In genomic region chr12:122228092-122228491, GRCh38 we compare ENCODE assay signal across 21 cellular contexts. TPM values are rescaled to one million over a fixed set of nuclear protein-coding genes. Genes with fewer than 3 reads are reported as not detected.
DNase-seq lines count a peak whose midpoint lies in the region; ATAC-seq and TF ChIP-seq lines count a peak whose summit lies in the region.
"Had no signal": no experiment of that assay in that cellular context is flagged by ENCODE, and none has a peak within 500 bp of the region (broad histone marks: within the 10 kb centered on the region; RNA-seq: fewer than 3 reads in every experiment).

No MANE protein-coding gene starts in this region.

- H3K4me3 Mint-ChIP-seq in activated CD8-positive, alpha-beta memory T cell treated with anti-CD3 and anti-CD28 coated beads, Interleukin-2, amount 10 ng/mL, durations not matched to agents 7 days and 5 days = peak overlapping the region; percentile 85
- H3K4me3 Mint-ChIP-seq in activated naive CD8-positive, alpha-beta T cell treated with anti-CD3 and anti-CD28 coated beads, Interleukin-2, amount 10 ng/mL, durations not matched to agents 7 days and 5 days = peak overlapping the region; percentile 82
- H3K4me3 Mint-ChIP-seq in neural crest cell (peak overlapping the region; percentile 35), GM23338 (no peak overlapping the region; the same call in 2 of the 3 replicates)

- WGBS in heart left ventricle, 4 donors = 86 to 96% (median 90%) methylated on average over 5 of the region's 5 CpGs

- POLR2A ChIA-PET in activated naive CD8-positive, alpha-beta T cell treated with anti-CD3 and anti-CD28 coated beads, Interleukin-2, amount 10 ng/mL, durations not matched to agents 7 days and 5 days (lab: Charles Lee) = interaction anchor here (2.5 kb wide), 1 partner anchor 17 kb away, joined by 10 read pairs; no protein-coding TSS in a partner anchor

- DNase-seq in activated CD8-positive, alpha-beta memory T cell treated with anti-CD3 and anti-CD28 coated beads, Interleukin-2, amount 10 ng/mL, durations not matched to agents 7 days and 5 days = no peak
- no peak for DNase-seq in activated CD8-positive, alpha-beta memory T cell treated with anti-CD3 and anti-CD28 coated beads, Interleukin-2, amount 50 U/mL, for 4 hours
- no peak for DNase-seq in activated naive CD8-positive, alpha-beta T cell treated with anti-CD3 and anti-CD28 coated beads, Interleukin-2, amount 10 ng/mL, durations not matched to agents 7 days and 5 days
- DNase-seq in neural crest cell (ENCODE audit: low read depth, low spot score) (no peak), GM23338 (ENCODE audit: low spot score) (no peak), heart left ventricle (no peak), RKO (ENCODE audit: low spot score) (no peak)
- DNase-seq: activated CD4-positive, alpha-beta T cell treated with anti-CD3 and anti-CD28 coated beads, Interleukin-2, amount 50 U/mL, for 4 hours; anterior cingulate cortex; COR-L47; gastrocnemius medialis; HCEC 1CT; MG63; NCI-H1694; NCI-H345; SW 1271 had no signal

- H3K36me3 ChIP-seq in KOPT-K1 (ENCODE audit: insufficient read depth, low read length) (peaks cover 53% of the 10 kb centered on the region), GM23338 (ENCODE audit: insufficient read depth) (peaks cover 8% of the 10 kb centered on the region), heart left ventricle (peaks cover 0 to 63% (median 48%) of the 10 kb centered on the region in 9 donors)

- no peaks in the 10 kb centered on the region for H3K9me3 ChIP-seq in KOPT-K1 (ENCODE audit: insufficient read depth, low read length, poor library complexity, severe bottlenecking)
- no peaks in the 10 kb centered on the region for H3K9me3 ChIP-seq in heart left ventricle
- H3K9me3 ChIP-seq: gastrocnemius medialis, MG63, neutrophil, suprapubic skin had no signal

- H3K4me1 ChIP-seq in GM23338 (ENCODE audit: insufficient read depth) (peaks cover 17% of the 10 kb centered on the region), heart left ventricle (peaks cover 6 to 34% (median 25%) of the 10 kb centered on the region in 12 donors)

- intact Hi-C loops in heart left ventricle (cut with DNase I) = loop anchor here in 1 of 10 donors (10.0 kb wide), 1 partner anchor 527 kb away; the partner anchor contains the start of gene DENR

- no peak for ATAC-seq in activated CD8-positive, alpha-beta memory T cell treated with anti-CD3 and anti-CD28 coated beads, Interleukin-2, amount 10 ng/mL, durations not matched to agents 7 days and 5 days
- ATAC-seq in activated naive CD8-positive, alpha-beta T cell treated with anti-CD3 and anti-CD28 coated beads, Interleukin-2, amount 10 ng/mL, durations not matched to agents 7 days and 5 days (ENCODE audit: low read depth) = no peak
- ATAC-seq in GM23338 = no peak
- no peak for ATAC-seq in heart left ventricle
- ATAC-seq: gastrocnemius medialis had no signal

- H3K4me2 ChIP-seq in GM23338 = no peak overlapping the region

- no peaks in the 10 kb centered on the region for H3K9me2 ChIP-seq in GM23338 (ENCODE audit: insufficient read depth)

- peaks cover 15% of the 10 kb centered on the region for H3F3A ChIP-seq in GM23338 (replicated peaks; ENCODE audit: low read depth)

- H3K27ac Mint-ChIP-seq in activated CD8-positive, alpha-beta memory T cell treated with anti-CD3 and anti-CD28 coated beads, Interleukin-2, amount 10 ng/mL, durations not matched to agents 7 days and 5 days = peak overlapping the region; percentile 86
- peak overlapping the region; percentile 28 for H3K27ac Mint-ChIP-seq in activated naive CD8-positive, alpha-beta T cell treated with anti-CD3 and anti-CD28 coated beads, Interleukin-2, amount 10 ng/mL, durations not matched to agents 7 days and 5 days
- H3K27ac Mint-ChIP-seq in neural crest cell (ENCODE audit: unreplicated experiment) = no peak overlapping the region
- no peak overlapping the region for H3K27ac Mint-ChIP-seq in GM23338

- H3K9me3 Mint-ChIP-seq in activated CD8-positive, alpha-beta memory T cell treated with anti-CD3 and anti-CD28 coated beads, Interleukin-2, amount 10 ng/mL, durations not matched to agents 7 days and 5 days (ENCODE audit: low read depth) = no peaks in the 10 kb centered on the region
- H3K9me3 Mint-ChIP-seq in activated naive CD8-positive, alpha-beta T cell treated with anti-CD3 and anti-CD28 coated beads, Interleukin-2, amount 10 ng/mL, durations not matched to agents 7 days and 5 days = no peaks in the 10 kb centered on the region
- H3K9me3 Mint-ChIP-seq in neural crest cell (no peaks in the 10 kb centered on the region), GM23338 (no peaks in the 10 kb centered on the region)

- no peak for TF ChIP-seq CTCF in neural crest cell (conservative IDR thresholded peaks at IDR 0.05)
- no peak for TF ChIP-seq CTCF in GM23338 (conservative IDR thresholded peaks at IDR 0.05; ENCODE audit: low read depth in 2 of 2)
- no peak for TF ChIP-seq CTCF in heart left ventricle (IDR thresholded peaks at IDR 0.05)

- no peak for TF ChIP-seq POLR2A in heart left ventricle (IDR thresholded peaks at IDR 0.05)

- peaks cover 35% of the 10 kb centered on the region for H3K4me1 Mint-ChIP-seq in activated CD8-positive, alpha-beta memory T cell treated with anti-CD3 and anti-CD28 coated beads, Interleukin-2, amount 10 ng/mL, durations not matched to agents 7 days and 5 days
- peaks cover 30% of the 10 kb centered on the region for H3K4me1 Mint-ChIP-seq in activated naive CD8-positive, alpha-beta T cell treated with anti-CD3 and anti-CD28 coated beads, Interleukin-2, amount 10 ng/mL, durations not matched to agents 7 days and 5 days
- H3K4me1 Mint-ChIP-seq in neural crest cell (peaks cover 30% of the 10 kb centered on the region), GM23338 (peaks cover 22% of the 10 kb centered on the region)

- peaks cover 20% of the 10 kb centered on the region for H3K79me2 ChIP-seq in GM23338 (replicated peaks; ENCODE audit: insufficient read depth)

- no peaks in the 10 kb centered on the region for H3K27me3 Mint-ChIP-seq in activated CD8-positive, alpha-beta memory T cell treated with anti-CD3 and anti-CD28 coated beads, Interleukin-2, amount 10 ng/mL, durations not matched to agents 7 days and 5 days
- H3K27me3 Mint-ChIP-seq in activated naive CD8-positive, alpha-beta T cell treated with anti-CD3 and anti-CD28 coated beads, Interleukin-2, amount 10 ng/mL, durations not matched to agents 7 days and 5 days = no peaks in the 10 kb centered on the region
- H3K27me3 Mint-ChIP-seq in neural crest cell (ENCODE audit: low read depth) = no peaks in the 10 kb centered on the region
- H3K27me3 Mint-ChIP-seq in GM23338 (ENCODE audit: insufficient read depth, low read depth, poor library complexity) = peaks cover 8% of the 10 kb centered on the region

- CTCF ChIA-PET in activated CD8-positive, alpha-beta memory T cell treated with anti-CD3 and anti-CD28 coated beads, Interleukin-2, amount 10 ng/mL, durations not matched to agents 7 days and 5 days (lab: Charles Lee) = interaction anchor here (3.4 to 3.6 kb wide), 2 partner anchors 16 to 38 kb away, joined by 33 to 34 read pairs; partner anchors contain the start of gene VPS33A

- H2AFZ ChIP-seq in GM23338 = no peak overlapping the region

- H3K4me3 ChIP-seq in GM23338 (no peak overlapping the region), heart left ventricle (no peak overlapping the region)
- H3K4me3 ChIP-seq: gastrocnemius medialis, MG63, suprapubic skin had no signal

- peaks cover 8% of the 10 kb centered on the region for H3K36me3 Mint-ChIP-seq in activated CD8-positive, alpha-beta memory T cell treated with anti-CD3 and anti-CD28 coated beads, Interleukin-2, amount 10 ng/mL, durations not matched to agents 7 days and 5 days
- peaks cover 8% of the 10 kb centered on the region for H3K36me3 Mint-ChIP-seq in activated naive CD8-positive, alpha-beta T cell treated with anti-CD3 and anti-CD28 coated beads, Interleukin-2, amount 10 ng/mL, durations not matched to agents 7 days and 5 days
- H3K36me3 Mint-ChIP-seq in neural crest cell (ENCODE audit: low read depth) (no peaks in the 10 kb centered on the region), GM23338 (ENCODE audit: low read depth) (peaks cover 25% of the 10 kb centered on the region)

- no peaks in the 10 kb centered on the region for H3K27me3 ChIP-seq in GM23338 (ENCODE audit: insufficient read depth)
- no peaks in the 10 kb centered on the region for H3K27me3 ChIP-seq in heart left ventricle
- H3K27me3 ChIP-seq: gastrocnemius medialis, MG63, neutrophil, suprapubic skin had no signal

- peaks cover 9% of the 10 kb centered on the region; the same call in 1 of the 2 replicates for H4K20me1 ChIP-seq in GM23338 (replicated peaks; ENCODE audit: insufficient read depth)

- H3K27ac ChIP-seq in KOPT-K1 (ENCODE audit: low read depth, low read length, poor library complexity, severe bottlenecking) (peak overlapping the region; percentile 38), GM23338 (ENCODE audit: low read depth) (no peak overlapping the region), heart left ventricle (no peak overlapping the region)
- H3K27ac ChIP-seq: gastrocnemius medialis, neutrophil, suprapubic skin had no signal

RNA-seq across cellular contexts. Expression of gene DIABLO, which starts 2.2 kb away (rescaled TPM):
- 10 to 100 TPM; 40.3 to 46.1 TPM for total RNA-seq in activated CD8-positive, alpha-beta memory T cell treated with anti-CD3 and anti-CD28 coated beads, Interleukin-2, amount 10 ng/mL, durations not matched to agents 7 days and 5 days
- total RNA-seq in activated naive CD8-positive, alpha-beta T cell treated with anti-CD3 and anti-CD28 coated beads, Interleukin-2, amount 10 ng/mL, durations not matched to agents 7 days and 5 days = 10 to 100 TPM; 44.4 to 45.5 TPM
- total RNA-seq in neural crest cell (78.5 and 80.8 TPM in 2 replicates), heart left ventricle (10 to 100 TPM; 27.9 to 64.4 (median 34.8) TPM)
- total RNA-seq in GM23338 (2014; rRNA removed; shearing (Covaris generic)) = 71.7 and 72.0 TPM in 2 replicates
- polyA plus RNA-seq in GM23338 (2016; fragmentation: Nextera tagmentation; extraction: Ambion mirVana) (77.0 and 82.7 TPM in 2 replicates), heart left ventricle (10 to 100 TPM; 26.4 to 72.6 TPM)

RNA-seq across cellular contexts. Expression of gene B3GNT4, which starts 24.6 kb away (rescaled TPM):
- total RNA-seq in activated CD8-positive, alpha-beta memory T cell treated with anti-CD3 and anti-CD28 coated beads, Interleukin-2, amount 10 ng/mL, durations not matched to agents 7 days and 5 days = under 1 TPM; 0.19 to 0.76 TPM
- 1 to 10 TPM; 1.1 to 1.6 TPM for total RNA-seq in activated naive CD8-positive, alpha-beta T cell treated with anti-CD3 and anti-CD28 coated beads, Interleukin-2, amount 10 ng/mL, durations not matched to agents 7 days and 5 days
- total RNA-seq in neural crest cell (0.19 and 0.41 TPM in 2 replicates), heart left ventricle (not detected)
- total RNA-seq in GM23338 (2014; rRNA removed; shearing (Covaris generic)) = 0.80 and 0.89 TPM in 2 replicates
- polyA plus RNA-seq in GM23338 (2016; fragmentation: Nextera tagmentation; extraction: Ambion mirVana) (1.8 and 2.4 TPM in 2 replicates), heart left ventricle (under 1 TPM; 0.11 to 0.27 TPM)
- total RNA-seq: gastrocnemius medialis had no signal

RNA-seq across cellular contexts. Expression of gene VPS33A, which starts 38.2 kb away (rescaled TPM):
- total RNA-seq in activated CD8-positive, alpha-beta memory T cell treated with anti-CD3 and anti-CD28 coated beads, Interleukin-2, amount 10 ng/mL, durations not matched to agents 7 days and 5 days = 10 to 100 TPM; 26.2 to 37.3 TPM
- 10 to 100 TPM; 27.8 to 29.7 TPM for total RNA-seq in activated naive CD8-positive, alpha-beta T cell treated with anti-CD3 and anti-CD28 coated beads, Interleukin-2, amount 10 ng/mL, durations not matched to agents 7 days and 5 days
- total RNA-seq in neural crest cell = 40.7 and 41.0 TPM in 2 replicates
- 33.4 and 48.0 TPM in 2 replicates for total RNA-seq in GM23338 (2014; rRNA removed; shearing (Covaris generic))
- polyA plus RNA-seq in GM23338 (2016; fragmentation: Nextera tagmentation; extraction: Ambion mirVana) = 19.5 and 20.6 TPM in 2 replicates
- total RNA-seq in heart left ventricle = 10 to 100 TPM in 7 of 9 donors, 1 to 10 TPM in 2; 7.3 to 16.7 (median 13.2) TPM
- 10 to 100 TPM in 1 of 2 donors, 1 to 10 TPM in 1; 5.6 to 13.8 TPM for polyA plus RNA-seq in heart left ventricle

RNA-seq across cellular contexts. Expression of gene LRRC43, which starts 45.2 kb away (rescaled TPM):
- total RNA-seq in activated CD8-positive, alpha-beta memory T cell treated with anti-CD3 and anti-CD28 coated beads, Interleukin-2, amount 10 ng/mL, durations not matched to agents 7 days and 5 days = under 1 TPM in 1 of 2 experiments, not detected in 1; 0.67 TPM
- under 1 TPM in 1 of 2 experiments, not detected in 1; 0.50 TPM for total RNA-seq in activated naive CD8-positive, alpha-beta T cell treated with anti-CD3 and anti-CD28 coated beads, Interleukin-2, amount 10 ng/mL, durations not matched to agents 7 days and 5 days
- 1.1 and 1.7 TPM in 2 replicates for total RNA-seq in neural crest cell
- not detected in 2 replicates for total RNA-seq in GM23338 (2014; rRNA removed; shearing (Covaris generic))
- polyA plus RNA-seq in GM23338 (2016; fragmentation: Nextera tagmentation; extraction: Ambion mirVana) = 0.45 TPM in 1 of 2 replicates, not detected in the other
- 1 to 10 TPM in 2 of 9 donors, under 1 TPM in 6, not detected in 1; 0.31 to 1.9 (median 0.92) TPM for total RNA-seq in heart left ventricle
- under 1 TPM; 0.15 to 0.38 TPM for polyA plus RNA-seq in heart left ventricle
- total RNA-seq: gastrocnemius medialis had no signal

RNA-seq across cellular contexts. Expression of gene IL31, which starts 54.1 kb away (rescaled TPM):
- not detected for total RNA-seq in activated CD8-positive, alpha-beta memory T cell treated with anti-CD3 and anti-CD28 coated beads, Interleukin-2, amount 10 ng/mL, durations not matched to agents 7 days and 5 days
- total RNA-seq in activated naive CD8-positive, alpha-beta T cell treated with anti-CD3 and anti-CD28 coated beads, Interleukin-2, amount 10 ng/mL, durations not matched to agents 7 days and 5 days = not detected
- total RNA-seq in neural crest cell (not detected in 2 replicates), heart left ventricle (not detected)
- total RNA-seq in GM23338 (2014; rRNA removed; shearing (Covaris generic)) = not detected in 2 replicates
- polyA plus RNA-seq in GM23338 (2016; fragmentation: Nextera tagmentation; extraction: Ambion mirVana) (not detected in 2 replicates), heart left ventricle (not detected)
- total RNA-seq: gastrocnemius medialis, suprapubic skin had no signal
- polyA plus RNA-seq: AG04450, esophagus had no signal

Comparison
In these comparisons a context has a peak if more than half of its experiments do, and no peak if none do; other contexts are left out.
1. H3K27ac Mint-ChIP-seq: peak in activated CD8-positive, alpha-beta memory T cell treated with anti-CD3 and anti-CD28 coated beads, Interleukin-2, amount 10 ng/mL, durations not matched to agents 7 days and 5 days (single experiment) and activated naive CD8-positive, alpha-beta T cell treated with anti-CD3 and anti-CD28 coated beads, Interleukin-2, amount 10 ng/mL, durations not matched to agents 7 days and 5 days (single experiment); none in neural crest cell (single experiment) and GM23338 (single experiment).